In genomic region chr6:56026461-56027180, GRCh38 we compare ENCODE assay signal across 24 cellular contexts.
DNase-seq lines count a peak whose midpoint lies in the region; FAIRE-seq and TF ChIP-seq lines count a peak whose summit lies in the region.
"Had no signal": no experiment of that assay in that cellular context is flagged by ENCODE, and none has a peak within 500 bp of the region (broad histone marks: within the 10 kb centered on the region; RNA-seq: fewer than 3 reads in every experiment).

No MANE protein-coding gene starts in this region.

- H3K4me1 Mint-ChIP-seq in immature natural killer cell: no peaks in the 10 kb centered on the region
- H3K4me1 Mint-ChIP-seq: activated CD4-positive, alpha-beta T cell treated with anti-CD3 and anti-CD28 coated beads, Interleukin-2, amount 10 ng/mL, durations not matched to agents 7 days and 5 days; brain; stimulated activated naive B cell treated with anti-CD40 and anti-IgM and Interleukin-4, amounts not matched to agents 10 μg/mL and 1 μg/mL and 100 μg/mL, for 72 hours had no signal

- no peak overlapping the region for H3K4me3 ChIP-seq in fibroblast of mammary gland (ENCODE audit: control insufficient read depth, low read depth, low read length)
- H3K4me3 ChIP-seq: ovary, uterus had no signal

- no peak overlapping the region for H3K27ac Mint-ChIP-seq in immature natural killer cell
- H3K27ac Mint-ChIP-seq: activated CD4-positive, alpha-beta T cell treated with anti-CD3 and anti-CD28 coated beads, Interleukin-2, amount 10 ng/mL, durations not matched to agents 7 days and 5 days; brain; stimulated activated naive B cell treated with anti-CD40 and anti-IgM and Interleukin-4, amounts not matched to agents 10 μg/mL and 1 μg/mL and 100 μg/mL, for 72 hours; T-helper 2 cell treated with Interferon-gamma antibody and Interleukin-4, amounts not matched to agents 5 μg/mL and 100 μg/mL, for 36 hours had no signal

- peaks cover 0 to 37% (median 8%) of the 10 kb centered on the region in 6 donors for H3K9me3 Mint-ChIP-seq in immature natural killer cell
- H3K9me3 Mint-ChIP-seq: T-helper 2 cell treated with Interferon-gamma antibody and Interleukin-4, amounts not matched to agents 5 μg/mL and 100 μg/mL, for 36 hours had no signal

- no peaks in the 10 kb centered on the region for H3K36me3 Mint-ChIP-seq in immature natural killer cell
- H3K36me3 Mint-ChIP-seq: brain; stimulated activated naive B cell treated with anti-CD40 and anti-IgM and Interleukin-4, amounts not matched to agents 10 μg/mL and 1 μg/mL and 100 μg/mL, for 72 hours had no signal

- H3K27me3 Mint-ChIP-seq in immature natural killer cell (ENCODE audit: low read depth in 3 of 3): no peaks in the 10 kb centered on the region
- H3K27me3 Mint-ChIP-seq: activated CD4-positive, alpha-beta T cell treated with anti-CD3 and anti-CD28 coated beads, Interleukin-2, amount 10 ng/mL, durations not matched to agents 7 days and 5 days; stimulated activated naive B cell treated with anti-CD40 and anti-IgM and Interleukin-4, amounts not matched to agents 10 μg/mL and 1 μg/mL and 100 μg/mL, for 72 hours had no signal

- no peak overlapping the region for H3K4me3 Mint-ChIP-seq in immature natural killer cell
- H3K4me3 Mint-ChIP-seq: activated CD4-positive, alpha-beta T cell treated with anti-CD3 and anti-CD28 coated beads, Interleukin-2, amount 10 ng/mL, durations not matched to agents 7 days and 5 days; activated T-cell treated with anti-CD3 and anti-CD28 coated beads, Interleukin-2, amount 50 U/mL, for 4 hours; brain; stimulated activated naive B cell treated with anti-CD40 and anti-IgM and Interleukin-4, amounts not matched to agents 10 μg/mL and 1 μg/mL and 100 μg/mL, for 72 hours; T-helper 2 cell treated with Interferon-gamma antibody and Interleukin-4, amounts not matched to agents 5 μg/mL and 100 μg/mL, for 36 hours had no signal

- TF ChIP-seq CTCF in D721Med (IDR thresholded peaks at IDR 0.05; ENCODE audit: insufficient read depth, missing control alignments) (no peak), fibroblast of mammary gland (conservative IDR thresholded peaks at IDR 0.05; ENCODE audit: control insufficient read depth, insufficient read depth, low read depth, low read length) (no peak)

- peak; percentile 35 for FAIRE-seq in D721Med (lab: Jason Lieb, UNC)

- peak; percentile 18 for DNase-seq in A172 (ENCODE audit: low spot score)
- DNase-seq in D721Med (ENCODE audit: insufficient read length, low spot score): no peak
- DNase-seq in SK-N-DZ (ENCODE audit: low spot score): peak; percentile 73
- DNase-seq in fibroblast of mammary gland (ENCODE audit: low read depth): peak; percentile 24
- no peak for DNase-seq in hypothalamus (lab: John Stamatoyannopoulos, UW)
- DNase-seq in immature natural killer cell: no peak
- DNase-seq in activated CD4-positive, alpha-beta T cell treated with anti-CD3 and anti-CD28 coated beads, Interleukin-2, amount 50 U/mL, for 1 hour: no peak
- DNase-seq in stimulated activated CD8-positive, alpha-beta memory T cell treated with anti-CD3 and anti-CD28 coated beads, Interleukin-4, amount 100 ng/mL, for 48 hours: no peak
- DNase-seq: activated CD4-positive, alpha-beta T cell treated with anti-CD3 and anti-CD28 coated beads, Interleukin-2, amount 10 ng/mL, durations not matched to agents 7 days and 5 days; activated naive CD4-positive, alpha-beta T cell; activated T-cell treated with anti-CD3 and anti-CD28 coated beads, Interleukin-2, amount 50 U/mL, for 4 hours; C1 segment of cervical spinal cord; effector CD4-positive, alpha-beta T cell; left cardiac atrium; NCI-H1092; NCI-H1930; NCI-H69; ovary; right cardiac atrium; stimulated activated CD4-positive, alpha-beta T cell treated with anti-CD3 and anti-CD28 coated beads, Interleukin-4, amount 100 ng/mL, for 4 hours; stimulated activated naive B cell treated with anti-CD40 and anti-IgM and Interleukin-4, amounts not matched to agents 10 μg/mL and 1 μg/mL and 100 μg/mL, for 72 hours; uterus had no signal

Comparison
In these comparisons a context has a peak if more than half of its experiments do, and no peak if none do; other contexts are left out.
1. DNase-seq: peak in A172 (single experiment), SK-N-DZ (single experiment) and fibroblast of mammary gland (single experiment); none in D721Med (single experiment), hypothalamus (0 of 51), immature natural killer cell (0 of 3), activated CD4-positive, alpha-beta T cell treated with anti-CD3 and anti-CD28 coated beads, Interleukin-2, amount 50 U/mL, for 1 hour (single experiment) and stimulated activated CD8-positive, alpha-beta memory T cell treated with anti-CD3 and anti-CD28 coated beads, Interleukin-4, amount 100 ng/mL, for 48 hours (single experiment).